In the genomic region with DNA sequence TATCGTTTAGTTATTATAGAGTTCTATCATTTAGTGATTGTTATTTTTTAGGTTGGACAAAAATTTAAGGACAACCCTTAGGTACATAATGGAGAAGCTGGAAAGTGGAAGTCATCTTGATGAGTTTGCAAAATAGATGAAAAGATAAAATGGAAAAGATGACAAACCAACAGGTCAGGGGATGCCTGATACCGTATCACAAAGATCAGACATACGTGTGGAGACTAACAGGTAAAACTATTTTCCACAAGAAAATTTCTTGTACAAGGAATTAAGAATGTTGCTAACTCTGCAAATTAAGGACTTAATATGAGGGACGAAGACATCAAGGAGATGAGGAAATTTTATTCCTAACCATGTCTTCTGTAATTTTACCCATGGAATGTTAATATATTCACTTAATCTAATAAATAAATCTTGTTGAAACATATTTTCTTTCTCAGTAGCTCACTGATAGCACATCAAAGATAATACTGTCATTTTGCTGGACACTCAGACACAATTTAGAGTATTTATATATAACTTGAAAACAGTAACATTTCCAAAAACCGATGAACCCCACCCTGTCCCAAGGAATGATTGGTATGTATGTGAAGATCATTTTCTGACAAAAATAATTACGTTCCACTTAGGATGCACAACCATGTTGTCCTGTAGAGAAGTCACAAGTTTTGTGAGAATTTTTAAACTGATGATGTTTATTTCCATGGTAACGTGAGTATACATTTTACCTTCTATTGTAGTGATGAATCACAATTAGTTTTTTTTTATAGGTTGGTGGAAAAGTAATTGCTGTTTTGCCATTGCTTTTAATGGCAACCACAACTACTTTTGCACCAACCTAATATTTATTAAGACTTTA, we compare ENCODE assay signal across 10 cellular contexts. TPM values are rescaled to one million over a fixed set of nuclear protein-coding genes. Genes with fewer than 3 reads are reported as not detected.
DNase-seq lines count a peak whose midpoint lies in the region; ATAC-seq and TF ChIP-seq lines count a peak whose summit lies in the region.
"Had no signal": no experiment of that assay in that cellular context is flagged by ENCODE, and none has a peak within 500 bp of the region (broad histone marks: within the 10 kb centered on the region; RNA-seq: fewer than 3 reads in every experiment).

No MANE protein-coding gene starts in this region.

- peaks cover 10% of the 10 kb centered on the region for H3K27me3 Mint-ChIP-seq in neural crest cell (ENCODE audit: low read depth)

- peaks cover 56% of the 10 kb centered on the region for H3K79me2 ChIP-seq in PC-3 (ENCODE audit: low read length)

- no peak overlapping the region for H3K27ac Mint-ChIP-seq in neural crest cell (ENCODE audit: unreplicated experiment)
- H3K27ac Mint-ChIP-seq: activated naive CD4-positive, alpha-beta T cell treated with anti-CD3 and anti-CD28 coated beads, Interleukin-2, amount 50 U/mL, for 72 hours had no signal

- H3K36me3 ChIP-seq in PC-3 (ENCODE audit: low read depth, low read length) (0 out of 2 replicates have a peak, but pooled peaks cover 4% of the 10 kb centered on the region), esophagus squamous epithelium (no peaks in the 10 kb centered on the region)
- H3K36me3 ChIP-seq: BLaER1 treated with 17β-estradiol and CSF1 and Interleukin-3, amounts not matched to agents 10 nM and 100 nM had no signal

- WGBS in esophagus squamous epithelium, 2 donors = 43 to 50% methylated on average over 7 of the region's 7 CpGs

- H3K36me3 Mint-ChIP-seq in neural crest cell (ENCODE audit: low read depth) = peaks cover 3% of the 10 kb centered on the region

- no peak for ATAC-seq in PC-3
- ATAC-seq in GM21423 (IDR thresholded peaks at IDR 0.05; ENCODE audit: unreplicated experiment) = no peak

- H3K9ac ChIP-seq in PC-3 (ENCODE audit: low read length) = peak overlapping the region; percentile 98
- H3K9ac ChIP-seq: BLaER1 treated with 17β-estradiol and CSF1 and Interleukin-3, amounts not matched to agents 10 nM and 100 nM had no signal

- H3K4me3 ChIP-seq in PC-3 (ENCODE audit: low read length) = peak overlapping the region; percentile 86
- peak overlapping the region in 3 of 4 donors; percentile 70 to 84 (median 79) for H3K4me3 ChIP-seq in esophagus squamous epithelium
- H3K4me3 ChIP-seq: BLaER1 treated with 17β-estradiol and CSF1 and Interleukin-3, amounts not matched to agents 10 nM and 100 nM had no signal

- CTCF ChIA-PET in PC-3 (lab: Charles Lee) = interaction anchor here (1.1 to 2.3 kb wide), 3 partner anchors 41 to 107 kb away, joined by 4 to 11 read pairs (median 9); no protein-coding TSS in a partner anchor

- no peaks in the 10 kb centered on the region for H4K20me1 ChIP-seq in PC-3 (ENCODE audit: low read length)
- H4K20me1 ChIP-seq: BLaER1 treated with 17β-estradiol and CSF1 and Interleukin-3, amounts not matched to agents 10 nM and 100 nM had no signal

- H3K4me2 ChIP-seq in PC-3 (ENCODE audit: low read length) = peak overlapping the region; percentile 81
- H3K4me2 ChIP-seq: BLaER1 treated with 17β-estradiol and CSF1 and Interleukin-3, amounts not matched to agents 10 nM and 100 nM had no signal

- H3K27ac ChIP-seq in 22Rv1 (peak overlapping the region; percentile 73; the same call in 1 of the 2 replicates), PC-3 (ENCODE audit: low read length) (peak overlapping the region; percentile 92), esophagus squamous epithelium (peak overlapping the region; percentile 73 to 92 (median 90))
- H3K27ac ChIP-seq: BLaER1 treated with 17β-estradiol and CSF1 and Interleukin-3, amounts not matched to agents 10 nM and 100 nM had no signal

- BruUV-seq in PC-3 (replicated peaks; lab: Mats Ljungman, UMichigan) = TSS peak; percentile 57

- peaks cover 15% of the 10 kb centered on the region for H3K4me1 Mint-ChIP-seq in neural crest cell

- DNase-seq in PC-3 = peak; percentile 16
- no peak for DNase-seq in esophagus squamous epithelium (lab: John Stamatoyannopoulos, UW)
- no peak for DNase-seq in neural crest cell (ENCODE audit: low read depth, low spot score)
- no peak for DNase-seq in SKM-1 treated with dmso at 0.1 percent for 144 hours (lab: John Stamatoyannopoulos, UW; ENCODE audit: unreplicated experiment)
- no peak for DNase-seq in MV-4-11 (lab: John Stamatoyannopoulos, UW)
- DNase-seq in activated T-cell treated with anti-CD3 and anti-CD28 coated beads, Interleukin-2, amount 50 U/mL, for 1 hour = no peak

- H3K27me3 ChIP-seq in PC-3 (ENCODE audit: low read length) (no peaks in the 10 kb centered on the region), esophagus squamous epithelium (no peaks in the 10 kb centered on the region)
- H3K27me3 ChIP-seq: BLaER1 treated with 17β-estradiol and CSF1 and Interleukin-3, amounts not matched to agents 10 nM and 100 nM had no signal

- peaks cover 17% of the 10 kb centered on the region for H3K4me1 ChIP-seq in PC-3 (ENCODE audit: insufficient read depth, low read length)
- H3K4me1 ChIP-seq in esophagus squamous epithelium = peaks cover 0 to 33% (median 0%) of the 10 kb centered on the region in 3 donors
- H3K4me1 ChIP-seq: BLaER1 treated with 17β-estradiol and CSF1 and Interleukin-3, amounts not matched to agents 10 nM and 100 nM had no signal

- H2AFZ ChIP-seq in PC-3 (ENCODE audit: low read length) = no peak overlapping the region

- H3K4me3 Mint-ChIP-seq in neural crest cell = peak overlapping the region; percentile 96

- H3K9me3 ChIP-seq in PC-3 (ENCODE audit: low read length) = peaks cover 4% of the 10 kb centered on the region
- H3K9me3 ChIP-seq in esophagus squamous epithelium = no peaks in the 10 kb centered on the region

- H3F3A ChIP-seq in PC-3 (ENCODE audit: low read length, unreplicated experiment) = peaks cover 6% of the 10 kb centered on the region

- H3K9me2 ChIP-seq in PC-3 (replicated peaks; ENCODE audit: low read length) = no peaks in the 10 kb centered on the region

- TF ChIP-seq CTCF in 22Rv1 (IDR thresholded peaks at IDR 0.05) (no peak), PC-3 (conservative IDR thresholded peaks at IDR 0.05; ENCODE audit: low read depth, low read length) (no peak), esophagus squamous epithelium (IDR thresholded peaks at IDR 0.05) (no peak), neural crest cell (conservative IDR thresholded peaks at IDR 0.05) (no peak)

- H3K9me3 Mint-ChIP-seq in neural crest cell = no peaks in the 10 kb centered on the region

- no peak for TF ChIP-seq POLR2A in esophagus squamous epithelium (IDR thresholded peaks at IDR 0.05)

- intact Hi-C loops in PC-3 (cut with micrococcal nuclease) = loop anchor here (1.0 to 2.0 kb wide), 2 partner anchors 17 to 37 kb away; no protein-coding TSS in a partner anchor
- intact Hi-C loops in esophagus squamous epithelium (cut with DNase I) = no loop called here

- POLR2A ChIA-PET in PC-3 (lab: Charles Lee; ENCODE audit: unreplicated experiment) = interaction anchor here (0.6 to 1.7 kb wide), 3 partner anchors 37 to 157 kb away, joined by 3 to 48 read pairs (median 5); no protein-coding TSS in a partner anchor

RNA-seq across cellular contexts. Expression of gene LURAP1L, which starts 2.6 kb away (rescaled TPM):
- total RNA-seq in PC-3 (2014; rRNA removed) (16.4 and 16.9 TPM in 2 replicates), esophagus squamous epithelium (1 to 10 TPM in 3 of 4 donors, under 1 TPM in 1; 0.75 to 8.0 (median 3.9) TPM), neural crest cell (0.27 and 0.40 TPM in 2 replicates)
- total RNA-seq: activated naive CD4-positive, alpha-beta T cell treated with anti-CD3 and anti-CD28 coated beads, Interleukin-2, amount 50 U/mL, for 72 hours had no signal
